In genomic region chr14:104239866-104240301, GRCh38 we compare ENCODE assay signal across 19 cellular contexts.
DNase-seq lines count a peak whose midpoint lies in the region; ATAC-seq, FAIRE-seq and TF ChIP-seq lines count a peak whose summit lies in the region.
"Had no signal": no experiment of that assay in that cellular context is flagged by ENCODE, and none has a peak within 500 bp of the region (broad histone marks: within the 10 kb centered on the region; RNA-seq: fewer than 3 reads in every experiment).

No MANE protein-coding gene starts in this region.

- CTCF ChIA-PET in A549 (lab: Yijun Ruan, JAX) = no interaction called here

- DNase-seq in A549 (ENCODE audit: low read depth in 1 of 2, low spot score in 1 of 2) = no peak
- no peak for DNase-seq in GM23338 (ENCODE audit: low spot score)
- peak; percentile 26 for DNase-seq in endodermal cell
- DNase-seq in natural killer cell treated with Interleukin-12 subunit alpha and Interleukin-12 subunit beta and Interleukin-15 and Interleukin-18, amount 100 ng/mL, for 72 hours (ENCODE audit: low spot score) = peak; percentile 18
- no peak for DNase-seq in NCI-H524 (lab: John Stamatoyannopoulos, UW)
- no peak for DNase-seq in mesenchymal stem cell
- DNase-seq: activated CD4-positive, alpha-beta T cell treated with anti-CD3 and anti-CD28 coated beads, Interleukin-2, amount 10 ng/mL, durations not matched to agents 7 days and 5 days; activated naive CD4-positive, alpha-beta T cell treated with anti-CD3 and anti-CD28 coated beads for 36 hours; DND-41; NCI-H1048; NCI-H446 treated with DMSO at 0.1 percent for 48 hours; stimulated activated CD4-positive, alpha-beta T cell treated with anti-CD3 and anti-CD28 coated beads, Interleukin-15, amount 100 ng/mL, for 24 hours had no signal

- H4K20me1 ChIP-seq in GM23338 (replicated peaks; ENCODE audit: insufficient read depth) = no peaks in the 10 kb centered on the region

- H3K36me3 Mint-ChIP-seq in GM23338 (ENCODE audit: low read depth) (peaks cover 18% of the 10 kb centered on the region), endodermal cell (ENCODE audit: low read depth) (no peaks in the 10 kb centered on the region)
- H3K36me3 Mint-ChIP-seq in natural killer cell treated with Interleukin-12 subunit alpha and Interleukin-12 subunit beta and Interleukin-15 and Interleukin-18, amount 100 ng/mL, for 72 hours = no peaks in the 10 kb centered on the region
- H3K36me3 Mint-ChIP-seq: stimulated activated memory B cell treated with anti-CD40 and anti-IgM and Interleukin-4, amounts not matched to agents 10 μg/mL and 1 μg/mL and 100 μg/mL, for 72 hours had no signal

- H3K9me2 ChIP-seq in GM23338 (ENCODE audit: insufficient read depth) = 0 out of 2 replicates have a peak, but pooled peaks cover 3% of the 10 kb centered on the region

- TF ChIP-seq CTCF in A549 (IDR thresholded peaks at IDR 0.05) (no peak), GM23338 (conservative IDR thresholded peaks at IDR 0.05; ENCODE audit: low read depth in 2 of 2) (no peak), endodermal cell (conservative IDR thresholded peaks at IDR 0.05) (no peak)

- TF ChIP-seq POLR2A in A549 (IDR thresholded peaks at IDR 0.05; ENCODE audit: low read length) = no peak

- H3K36me3 ChIP-seq in GM23338 (ENCODE audit: insufficient read depth) (no peaks in the 10 kb centered on the region), endodermal cell (ENCODE audit: control insufficient read depth, insufficient read depth, low read length) (no peaks in the 10 kb centered on the region), mesenchymal stem cell (ENCODE audit: control insufficient read depth in 1 of 2, insufficient read depth in 2 of 2, low read depth in 1 of 2, low read length in 2 of 2) (peaks cover 0 to 2% of the 10 kb centered on the region in 2 experiments)
- H3K36me3 ChIP-seq: neutrophil had no signal

- H3K79me2 ChIP-seq in GM23338 (replicated peaks; ENCODE audit: insufficient read depth) = no peaks in the 10 kb centered on the region
- H3K79me2 ChIP-seq: hepatocyte had no signal

- H3K27ac ChIP-seq in A549 = no peak overlapping the region
- H3K27ac ChIP-seq in GM23338 (ENCODE audit: low read depth) = no peak overlapping the region
- H3K27ac ChIP-seq in endodermal cell (ENCODE audit: low read depth, low read length) = no peak overlapping the region
- H3K27ac ChIP-seq in mesenchymal stem cell (ENCODE audit: low read length, poor library complexity, severe bottlenecking) = no peak overlapping the region
- H3K27ac ChIP-seq: hepatocyte, neutrophil, RWPE1 had no signal

- H2BK15ac ChIP-seq in mesenchymal stem cell (ENCODE audit: low read depth, poor library complexity, severe bottlenecking) = no peak overlapping the region

- no peak overlapping the region for H3K9ac ChIP-seq in endodermal cell (ENCODE audit: extremely low read depth, low read length, poor library complexity, severe bottlenecking)
- no peak overlapping the region for H3K9ac ChIP-seq in mesenchymal stem cell (ENCODE audit: low read length)

- POLR2A ChIA-PET in A549 (lab: Yijun Ruan, JAX) = no interaction called here

- no peak overlapping the region for H2BK120ac ChIP-seq in mesenchymal stem cell (ENCODE audit: low read depth, low read length)

- peaks cover 6% of the 10 kb centered on the region; the same call in 2 of the 3 replicates for H3K9me3 ChIP-seq in A549
- peaks cover 7% of the 10 kb centered on the region for H3K9me3 ChIP-seq in endodermal cell (ENCODE audit: control insufficient read depth, low read length)
- peaks cover 5% of the 10 kb centered on the region for H3K9me3 ChIP-seq in mesenchymal stem cell (ENCODE audit: control insufficient read depth, low read length)

- H3K4me1 Mint-ChIP-seq in GM23338 (peaks cover 8% of the 10 kb centered on the region), endodermal cell (no peaks in the 10 kb centered on the region)
- no peaks in the 10 kb centered on the region for H3K4me1 Mint-ChIP-seq in natural killer cell treated with Interleukin-12 subunit alpha and Interleukin-12 subunit beta and Interleukin-15 and Interleukin-18, amount 100 ng/mL, for 72 hours (ENCODE audit: low read depth in 2 of 2)
- H3K4me1 Mint-ChIP-seq: activated CD4-positive, alpha-beta T cell treated with anti-CD3 and anti-CD28 coated beads, Interleukin-2, amount 10 ng/mL, durations not matched to agents 7 days and 5 days had no signal

- no peak overlapping the region for H2AFZ ChIP-seq in GM23338
- no peak overlapping the region for H2AFZ ChIP-seq in mesenchymal stem cell (ENCODE audit: low read depth, low read length)
- H2AFZ ChIP-seq: hepatocyte had no signal

- no peaks in the 10 kb centered on the region for H3K4me1 ChIP-seq in A549
- no peaks in the 10 kb centered on the region; the same call in 1 of the 2 replicates for H3K4me1 ChIP-seq in GM23338 (ENCODE audit: insufficient read depth)
- H3K4me1 ChIP-seq in endodermal cell (ENCODE audit: control insufficient read depth, insufficient read depth, low read length) = no peaks in the 10 kb centered on the region
- no peaks in the 10 kb centered on the region for H3K4me1 ChIP-seq in mesenchymal stem cell (ENCODE audit: control insufficient read depth, insufficient read depth, low read depth, low read length)

- H3K27me3 ChIP-seq in GM23338 (ENCODE audit: insufficient read depth) = no peaks in the 10 kb centered on the region
- no peaks in the 10 kb centered on the region for H3K27me3 ChIP-seq in endodermal cell (ENCODE audit: control insufficient read depth, insufficient read depth, low read length, poor library complexity, severe bottlenecking)
- H3K27me3 ChIP-seq in mesenchymal stem cell (ENCODE audit: control insufficient read depth in 1 of 2, insufficient read depth in 1 of 2, low read length in 2 of 2) = no peaks in the 10 kb centered on the region
- H3K27me3 ChIP-seq: hepatocyte, neutrophil had no signal

- peaks cover 14% of the 10 kb centered on the region; the same call in 2 of the 3 replicates for H3K9me3 Mint-ChIP-seq in GM23338
- H3K9me3 Mint-ChIP-seq in endodermal cell = peaks cover 14% of the 10 kb centered on the region
- H3K9me3 Mint-ChIP-seq in natural killer cell treated with Interleukin-12 subunit alpha and Interleukin-12 subunit beta and Interleukin-15 and Interleukin-18, amount 100 ng/mL, for 72 hours = no peaks in the 10 kb centered on the region

- no peak overlapping the region for H2AK5ac ChIP-seq in mesenchymal stem cell (ENCODE audit: low read length, severe bottlenecking)

- TF ChIP-seq RAD21 in A549 (conservative IDR thresholded peaks at IDR 0.05 in 1 of 2, IDR thresholded peaks at IDR 0.05 in 1 of 2) = no peak

- FAIRE-seq in A549 (lab: Jason Lieb, UNC) = no peak
- FAIRE-seq: TTC549 had no signal

- no peak overlapping the region for H2BK5ac ChIP-seq in mesenchymal stem cell (ENCODE audit: low read depth, low read length, poor library complexity, severe bottlenecking)

- H3K27ac Mint-ChIP-seq in GM23338 (no peak overlapping the region), endodermal cell (no peak overlapping the region)
- no peak overlapping the region for H3K27ac Mint-ChIP-seq in natural killer cell treated with Interleukin-12 subunit alpha and Interleukin-12 subunit beta and Interleukin-15 and Interleukin-18, amount 100 ng/mL, for 72 hours
- H3K27ac Mint-ChIP-seq: activated CD4-positive, alpha-beta T cell treated with anti-CD3 and anti-CD28 coated beads, Interleukin-2, amount 10 ng/mL, durations not matched to agents 7 days and 5 days; activated naive CD4-positive, alpha-beta T cell treated with anti-CD3 and anti-CD28 coated beads for 36 hours; stimulated activated memory B cell treated with anti-CD40 and anti-IgM and Interleukin-4, amounts not matched to agents 10 μg/mL and 1 μg/mL and 100 μg/mL, for 72 hours had no signal

- ATAC-seq in A549 = no peak; a peak in 1 of 6 replicates
- ATAC-seq in GM23338 = peak; percentile 43
- no peak for ATAC-seq in natural killer cell treated with Interleukin-12 subunit alpha and Interleukin-12 subunit beta and Interleukin-15 and Interleukin-18, amount 100 ng/mL, for 72 hours
- ATAC-seq in HG03565 (IDR thresholded peaks at IDR 0.05; ENCODE audit: unreplicated experiment) = no peak
- no peak for ATAC-seq in HG03175 (IDR thresholded peaks at IDR 0.05; ENCODE audit: unreplicated experiment)

- TF ChIP-seq EP300 in A549 (IDR thresholded peaks at IDR 0.05) = no peak

- H3F3A ChIP-seq in GM23338 (replicated peaks; ENCODE audit: low read depth) = no peaks in the 10 kb centered on the region

- H3K4me2 ChIP-seq in A549 = no peak overlapping the region
- no peak overlapping the region for H3K4me2 ChIP-seq in GM23338
- no peak overlapping the region for H3K4me2 ChIP-seq in mesenchymal stem cell (ENCODE audit: low read length, poor library complexity, severe bottlenecking)
- H3K4me2 ChIP-seq: hepatocyte had no signal

- H3K27me3 Mint-ChIP-seq in GM23338 (ENCODE audit: insufficient read depth, low read depth, poor library complexity) (peaks cover 10% of the 10 kb centered on the region), endodermal cell (ENCODE audit: insufficient read depth) (peaks cover 13% of the 10 kb centered on the region)
- H3K27me3 Mint-ChIP-seq in natural killer cell treated with Interleukin-12 subunit alpha and Interleukin-12 subunit beta and Interleukin-15 and Interleukin-18, amount 100 ng/mL, for 72 hours = peaks cover 10 to 18% of the 10 kb centered on the region in 2 donors
- H3K27me3 Mint-ChIP-seq: activated CD4-positive, alpha-beta T cell treated with anti-CD3 and anti-CD28 coated beads, Interleukin-2, amount 10 ng/mL, durations not matched to agents 7 days and 5 days had no signal

- WGBS in A549 (ENCODE audit: missing lambda C conversion rate) = 19% methylated on average over 12 of the region's 17 CpGs
- WGBS in endodermal cell (ENCODE audit: insufficient coverage in 1 of 2, insufficient read length in 1 of 2), 2 experiments = 88 to 90% methylated on average over 17 of the region's 17 CpGs
- WGBS in mesenchymal stem cell = 79% methylated on average over 14 of the region's 17 CpGs

- no peak overlapping the region for H3K18ac ChIP-seq in mesenchymal stem cell (ENCODE audit: low read depth in 1 of 2, low read length in 2 of 2)

- H3K79me1 ChIP-seq in mesenchymal stem cell (replicated peaks; ENCODE audit: low read length, poor library complexity, severe bottlenecking) = no peaks in the 10 kb centered on the region

- no peak overlapping the region for H3K4me3 ChIP-seq in A549
- no peak overlapping the region for H3K4me3 ChIP-seq in GM23338
- H3K4me3 ChIP-seq in endodermal cell (ENCODE audit: low read length) = no peak overlapping the region
- H3K4me3 ChIP-seq in mesenchymal stem cell (ENCODE audit: insufficient read depth in 1 of 2, low read depth in 1 of 2, low read length in 2 of 2) = no peak overlapping the region
- H3K4me3 ChIP-seq: hepatocyte had no signal

- no peak overlapping the region for H4K8ac ChIP-seq in mesenchymal stem cell (ENCODE audit: low read length)

- H3K4me3 Mint-ChIP-seq in GM23338 (no peak overlapping the region), endodermal cell (no peak overlapping the region)
- no peak overlapping the region for H3K4me3 Mint-ChIP-seq in natural killer cell treated with Interleukin-12 subunit alpha and Interleukin-12 subunit beta and Interleukin-15 and Interleukin-18, amount 100 ng/mL, for 72 hours
- H3K4me3 Mint-ChIP-seq: activated CD4-positive, alpha-beta T cell treated with anti-CD3 and anti-CD28 coated beads, Interleukin-2, amount 10 ng/mL, durations not matched to agents 7 days and 5 days; activated naive CD4-positive, alpha-beta T cell treated with anti-CD3 and anti-CD28 coated beads for 36 hours; stimulated activated memory B cell treated with anti-CD40 and anti-IgM and Interleukin-4, amounts not matched to agents 10 μg/mL and 1 μg/mL and 100 μg/mL, for 72 hours had no signal

- no peak overlapping the region for H3K14ac ChIP-seq in mesenchymal stem cell (ENCODE audit: low read length in 2 of 2)

- no peak overlapping the region for H3K4ac ChIP-seq in mesenchymal stem cell (ENCODE audit: low read depth in 1 of 2, low read length in 2 of 2)

- no peak overlapping the region for H3K23ac ChIP-seq in mesenchymal stem cell (ENCODE audit: low read length in 2 of 2)

- no peak overlapping the region for H2BK12ac ChIP-seq in mesenchymal stem cell (ENCODE audit: low read length in 2 of 2)

- H4K91ac ChIP-seq in mesenchymal stem cell (ENCODE audit: low read length) = no peak overlapping the region

Comparison
In these comparisons a context has a peak if more than half of its experiments do, and no peak if none do; other contexts are left out.
1. DNase-seq: peak in endodermal cell (single experiment) and natural killer cell treated with Interleukin-12 subunit alpha and Interleukin-12 subunit beta and Interleukin-15 and Interleukin-18, amount 100 ng/mL, for 72 hours (single experiment); none in A549 (0 of 2), GM23338 (single experiment), NCI-H524 (0 of 2) and mesenchymal stem cell (single experiment).